In the genomic region with DNA sequence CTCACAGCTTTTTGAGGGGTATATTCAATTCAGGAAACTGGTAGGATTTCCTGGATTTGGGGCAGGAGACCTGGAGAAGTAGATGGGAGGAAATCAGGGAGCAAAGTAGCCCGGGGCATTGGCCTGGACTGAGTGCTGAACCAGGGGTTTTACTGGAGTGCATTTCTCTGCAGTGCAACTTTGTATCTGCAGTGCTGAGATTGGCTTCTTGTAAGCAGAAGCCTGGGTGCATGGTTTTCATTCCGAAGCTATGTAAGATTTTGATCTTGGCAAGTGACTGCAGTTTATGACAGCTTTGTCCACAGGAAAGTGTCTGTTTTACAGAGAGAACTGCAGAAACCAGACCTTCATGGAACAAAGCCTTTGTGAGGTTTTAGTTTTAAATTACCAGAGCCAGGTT, we compare ENCODE assay signal across 17 cellular contexts.
"Had no signal": no experiment of that assay in that cellular context is flagged by ENCODE, and none has a peak within 500 bp of the region (broad histone marks: within the 10 kb centered on the region; RNA-seq: fewer than 3 reads in every experiment).

No MANE protein-coding gene starts in this region.

- H3K9ac ChIP-seq: parathyroid adenoma had no signal

- H3K9me3 ChIP-seq: esophagus squamous epithelium, thyroid gland, uterus had no signal

- H3K4me3 ChIP-seq: dorsolateral prefrontal cortex, esophagus squamous epithelium, hepatocyte, skin epidermis, stomach, thyroid gland, uterus had no signal

- H3K4me1 ChIP-seq: esophagus squamous epithelium, parathyroid adenoma, stomach, thyroid gland, uterus had no signal

- H2AFZ ChIP-seq: hepatocyte, parathyroid adenoma had no signal

- H3K36me3 ChIP-seq: brain microvascular endothelial cell, esophagus squamous epithelium, stomach, thyroid gland, uterus had no signal

- H3K4me2 ChIP-seq: hepatocyte had no signal

- ATAC-seq: activated T-helper 17 cell treated with anti-CD3 and anti-CD28 coated beads, Interleukin-2, amount 50 U/mL, for 72 hours had no signal

- DNase-seq: activated CD4-positive, alpha-beta T cell treated with anti-CD3 and anti-CD28 coated beads, Interleukin-2, amount 10 ng/mL, durations not matched to agents 7 days and 5 days; activated CD4-positive, CD25-positive, alpha-beta regulatory T cell; activated CD8-positive, alpha-beta memory T cell treated with anti-CD3 and anti-CD28 coated beads for 24 hours; activated naive CD4-positive, alpha-beta T cell treated with anti-CD3 and anti-CD28 coated beads, Interleukin-2, amount 50 U/mL, for 16 hours; activated T-cell treated with anti-CD3 and anti-CD28 coated beads for 4 hours; brain microvascular endothelial cell; dorsolateral prefrontal cortex; esophagus squamous epithelium; kidney glomerular epithelial cell; stomach; T-helper 2 cell; thyroid gland; uterus had no signal

- H3K27me3 ChIP-seq: brain microvascular endothelial cell, dorsolateral prefrontal cortex, esophagus squamous epithelium, hepatocyte, stomach, thyroid gland, uterus had no signal

- H3K27ac ChIP-seq: brain microvascular endothelial cell, dorsolateral prefrontal cortex, esophagus squamous epithelium, hepatocyte, parathyroid adenoma, skin epidermis, stomach, thyroid gland, uterus had no signal
